7 cellular contexts compared by ENCODE assay signal in the genomic region with DNA sequence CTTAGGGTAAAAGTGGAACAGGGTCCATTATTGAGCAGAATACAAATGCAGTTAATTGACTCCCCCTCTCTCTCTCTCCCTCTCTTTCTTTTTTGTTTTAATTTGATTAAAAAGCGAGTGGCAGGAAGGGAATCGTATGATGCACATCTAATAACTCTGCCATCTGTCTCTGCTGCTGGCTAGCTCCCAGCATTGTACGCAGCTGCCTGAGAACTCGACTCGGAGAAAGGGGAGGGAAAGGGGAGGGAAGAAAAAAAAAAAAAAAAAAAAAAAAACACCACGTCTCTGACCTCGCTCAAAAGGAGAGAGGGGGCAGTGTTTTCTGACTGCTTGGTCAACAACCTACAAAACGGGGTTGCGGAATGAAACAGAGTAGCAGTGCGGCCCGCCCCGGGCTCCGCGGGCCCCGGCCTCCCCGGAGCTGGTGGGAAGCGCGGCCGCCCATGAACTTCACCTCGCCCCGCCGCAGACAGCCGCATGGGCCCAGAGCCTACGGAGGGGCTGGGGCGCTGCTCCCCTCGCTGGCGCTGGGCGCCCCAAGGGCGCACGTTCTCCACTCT.
A peak's percentile ranks its signal among the peaks of the same experiment; 100 is the strongest.
DNase-seq lines count a peak whose midpoint lies in the region; ATAC-seq, FAIRE-seq and TF ChIP-seq lines count a peak whose summit lies in the region.

No MANE protein-coding gene starts in this region.

- H3K27ac Mint-ChIP-seq in GM23338: no peak overlapping the region

- H3K4me1 ChIP-seq in GM23338 (ENCODE audit: insufficient read depth) (peaks cover 50% of the 10 kb centered on the region), Karpas-422 (ENCODE audit: low read length) (peaks cover 69% of the 10 kb centered on the region), SJCRH30 (peaks cover 14% of the 10 kb centered on the region)

- H3K4me1 Mint-ChIP-seq in GM23338: peaks cover 58% of the 10 kb centered on the region

- DNase-seq in GM23338 (ENCODE audit: low spot score): peak; percentile 85
- peak; percentile 90 for DNase-seq in Karpas-422
- peak; percentile 81 to 88 for DNase-seq in SJCRH30
- DNase-seq in lung microvascular endothelial cell (ENCODE audit: low read depth in 2 of 2): peak; percentile 95 to 96
- DNase-seq in superior temporal gyrus (ENCODE audit: extremely low spot score): peak; percentile 96

- H3K79me2 ChIP-seq in GM23338 (replicated peaks; ENCODE audit: insufficient read depth) (peaks cover 37% of the 10 kb centered on the region), Karpas-422 (ENCODE audit: low read length) (peaks cover 68% of the 10 kb centered on the region)

- peak overlapping the region; percentile 81 for H3K4me3 Mint-ChIP-seq in GM23338

- 0 out of 3 replicates have a peak, but pooled peaks have one; percentile 11 for TF ChIP-seq CTCF in GM12872 (IDR thresholded peaks at IDR 0.05; ENCODE audit: insufficient read depth, low read depth, low read length)
- TF ChIP-seq CTCF in GM23338 (conservative IDR thresholded peaks at IDR 0.05; ENCODE audit: low read depth in 2 of 2): peak in 1 of 2 experiments; percentile 26; a peak in 2 of 4 replicates

- peak overlapping the region; percentile 81 for H3K4me2 ChIP-seq in GM23338
- H3K4me2 ChIP-seq in Karpas-422 (ENCODE audit: low read depth, low read length, poor library complexity, severe bottlenecking): peak overlapping the region; percentile 80

- H3K27ac ChIP-seq in GM23338 (ENCODE audit: low read depth) (peak overlapping the region; percentile 50; the same call in 1 of the 2 replicates), Karpas-422 (ENCODE audit: low read length) (peak overlapping the region; percentile 94), SJCRH30 (peak overlapping the region; percentile 96)

- H4K20me1 ChIP-seq in GM23338 (replicated peaks; ENCODE audit: insufficient read depth) (0 out of 2 replicates have a peak, but pooled peaks cover 5% of the 10 kb centered on the region), Karpas-422 (ENCODE audit: insufficient read depth, low read depth, low read length) (no peaks in the 10 kb centered on the region)

- peak; percentile 88 for ATAC-seq in GM23338

- H2AFZ ChIP-seq in GM23338 (no peak overlapping the region), Karpas-422 (ENCODE audit: low read length) (no peak overlapping the region)

- peaks cover 3% of the 10 kb centered on the region for H3K27me3 Mint-ChIP-seq in GM23338 (ENCODE audit: insufficient read depth, low read depth, poor library complexity)

- FAIRE-seq in endometrium (lab: Jason Lieb, UNC): peak; percentile 94

- H3K9me3 Mint-ChIP-seq in GM23338: no peaks in the 10 kb centered on the region

- H3K4me3 ChIP-seq in GM23338 (peak overlapping the region; percentile 55), Karpas-422 (ENCODE audit: low read length) (peak overlapping the region; percentile 70), SJCRH30 (peak overlapping the region; percentile 69)

- H3K9me3 ChIP-seq in Karpas-422 (ENCODE audit: low read length) (no peaks in the 10 kb centered on the region), SJCRH30 (replicated peaks) (no peaks in the 10 kb centered on the region)

- no peaks in the 10 kb centered on the region for H3K36me3 Mint-ChIP-seq in GM23338 (ENCODE audit: low read depth)

- H3K9me2 ChIP-seq in GM23338 (ENCODE audit: insufficient read depth) (no peaks in the 10 kb centered on the region), Karpas-422 (replicated peaks; ENCODE audit: insufficient read depth, low read length) (no peaks in the 10 kb centered on the region)

- peak overlapping the region; percentile 69 for H3K9ac ChIP-seq in Karpas-422 (ENCODE audit: low read length)

- H3K36me3 ChIP-seq in GM23338 (ENCODE audit: insufficient read depth) (no peaks in the 10 kb centered on the region), Karpas-422 (ENCODE audit: insufficient read depth, low read length) (no peaks in the 10 kb centered on the region), SJCRH30 (no peaks in the 10 kb centered on the region)

- H3F3A ChIP-seq in GM23338 (replicated peaks; ENCODE audit: low read depth): no peaks in the 10 kb centered on the region

- H3K27me3 ChIP-seq in GM23338 (ENCODE audit: insufficient read depth) (no peaks in the 10 kb centered on the region), Karpas-422 (ENCODE audit: low read length) (no peaks in the 10 kb centered on the region), SJCRH30 (no peaks in the 10 kb centered on the region)

TF ChIP-seq in GM23338, 12 proteins besides CTCF, POLR2A, EP300 and RAD21:
- TF ChIP-seq POLR2AphosphoS5 (IDR thresholded peaks at IDR 0.05; ENCODE audit: low read depth) (0 out of 2 replicates have a peak, but pooled peaks have one; percentile 20), JUNB (IDR thresholded peaks at IDR 0.05; ENCODE audit: unreplicated experiment) (no peak)

Comparison
In these comparisons a context has a peak if more than half of its experiments do, and no peak if none do; other contexts are left out.
1. Peak in every context shown above with its lines: DNase-seq, ATAC-seq, H3K4me3 ChIP-seq and H3K27ac ChIP-seq.